ENCODE assay signal across 1 cellular context in genomic region chr12:31749024-31749704, GRCh38.
TF ChIP-seq lines count a peak whose summit lies in the region.

No MANE protein-coding gene starts in this region.

TF ChIP-seq in HEK293, 187 proteins besides CTCF, POLR2A, EP300 and RAD21 (continued from another document and continues in another):
- peak; percentile 93 for TF ChIP-seq ZBTB21 (tag by site-specific recombination; IDR thresholded peaks at IDR 0.05)
- peak; percentile 80 for TF ChIP-seq ZNF610 (tag by site-specific recombination; IDR thresholded peaks at IDR 0.05; ENCODE audit: borderline replicate concordance)
- TF ChIP-seq ZNF223 (tag by site-specific recombination; IDR thresholded peaks at IDR 0.05), result no peak
- peak; percentile 98 for TF ChIP-seq INSM2 (tag by site-specific recombination; IDR thresholded peaks at IDR 0.05)
- peak; percentile 85 for TF ChIP-seq ZNF561 (tag by site-specific recombination; IDR thresholded peaks at IDR 0.05; ENCODE audit: borderline replicate concordance)
- TF ChIP-seq ZSCAN30 (tag by site-specific recombination; IDR thresholded peaks at IDR 0.05), result peak; percentile 79
- TF ChIP-seq YY2 (tag by site-specific recombination; IDR thresholded peaks at IDR 0.05), result no peak
- peak; percentile 98 for TF ChIP-seq KLF8 (tag by site-specific recombination; IDR thresholded peaks at IDR 0.05)
- peak; percentile 57 for TF ChIP-seq GLIS2 (tag by site-specific recombination; IDR thresholded peaks at IDR 0.05)
- TF ChIP-seq ZNF843 (tag by site-specific recombination; IDR thresholded peaks at IDR 0.05), result peak; percentile 97
- 0 out of 2 replicates have a peak, but pooled peaks have one; percentile 6 for TF ChIP-seq RBAK (tag by site-specific recombination; IDR thresholded peaks at IDR 0.05)
- TF ChIP-seq MYNN (tag by site-specific recombination; IDR thresholded peaks at IDR 0.05; ENCODE audit: borderline replicate concordance), result no peak
- peak; percentile 98 for TF ChIP-seq ZBTB17 (tag by site-specific recombination; IDR thresholded peaks at IDR 0.05)
- TF ChIP-seq GLI4 (tag by site-specific recombination; IDR thresholded peaks at IDR 0.05), result no peak
- TF ChIP-seq ZNF274 (IDR thresholded peaks at IDR 0.05; ENCODE audit: low read length), result no peak
- no peak for TF ChIP-seq ZNF274 (tag by site-specific recombination; IDR thresholded peaks at IDR 0.05; ENCODE audit: borderline replicate concordance)
- TF ChIP-seq ZNF830 (tag by site-specific recombination; IDR thresholded peaks at IDR 0.05; ENCODE audit: low read depth), result no peak
- TF ChIP-seq ZNF214 (tag by site-specific recombination; IDR thresholded peaks at IDR 0.05; ENCODE audit: borderline replicate concordance), result no peak
- TF ChIP-seq, protein P1, sequence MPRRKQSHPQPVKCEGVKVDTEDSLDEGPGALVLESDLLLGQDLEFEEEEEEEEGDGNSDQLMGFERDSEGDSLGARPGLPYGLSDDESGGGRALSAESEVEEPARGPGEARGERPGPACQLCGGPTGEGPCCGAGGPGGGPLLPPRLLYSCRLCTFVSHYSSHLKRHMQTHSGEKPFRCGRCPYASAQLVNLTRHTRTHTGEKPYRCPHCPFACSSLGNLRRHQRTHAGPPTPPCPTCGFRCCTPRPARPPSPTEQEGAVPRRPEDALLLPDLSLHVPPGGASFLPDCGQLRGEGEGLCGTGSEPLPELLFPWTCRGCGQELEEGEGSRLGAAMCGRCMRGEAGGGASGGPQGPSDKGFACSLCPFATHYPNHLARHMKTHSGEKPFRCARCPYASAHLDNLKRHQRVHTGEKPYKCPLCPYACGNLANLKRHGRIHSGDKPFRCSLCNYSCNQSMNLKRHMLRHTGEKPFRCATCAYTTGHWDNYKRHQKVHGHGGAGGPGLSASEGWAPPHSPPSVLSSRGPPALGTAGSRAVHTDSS (tag by site-specific recombination; IDR thresholded peaks at IDR 0.05), result no peak
- TF ChIP-seq ZNF302 (tag by site-specific recombination; IDR thresholded peaks at IDR 0.05; ENCODE audit: low read depth), result no peak
- no peak for TF ChIP-seq ZNF426 (tag by site-specific recombination; IDR thresholded peaks at IDR 0.05)
- TF ChIP-seq ZNF626 (tag by site-specific recombination; IDR thresholded peaks at IDR 0.05), result peak; percentile 47; the same call in 1 of the 2 replicates
- no peak for TF ChIP-seq ZNF585B (tag by site-specific recombination; IDR thresholded peaks at IDR 0.05)
- no peak for TF ChIP-seq ZNF571 (tag by site-specific recombination; IDR thresholded peaks at IDR 0.05)
- TF ChIP-seq, protein P2, sequence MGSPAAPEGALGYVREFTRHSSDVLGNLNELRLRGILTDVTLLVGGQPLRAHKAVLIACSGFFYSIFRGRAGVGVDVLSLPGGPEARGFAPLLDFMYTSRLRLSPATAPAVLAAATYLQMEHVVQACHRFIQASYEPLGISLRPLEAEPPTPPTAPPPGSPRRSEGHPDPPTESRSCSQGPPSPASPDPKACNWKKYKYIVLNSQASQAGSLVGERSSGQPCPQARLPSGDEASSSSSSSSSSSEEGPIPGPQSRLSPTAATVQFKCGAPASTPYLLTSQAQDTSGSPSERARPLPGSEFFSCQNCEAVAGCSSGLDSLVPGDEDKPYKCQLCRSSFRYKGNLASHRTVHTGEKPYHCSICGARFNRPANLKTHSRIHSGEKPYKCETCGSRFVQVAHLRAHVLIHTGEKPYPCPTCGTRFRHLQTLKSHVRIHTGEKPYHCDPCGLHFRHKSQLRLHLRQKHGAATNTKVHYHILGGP (tag by site-specific recombination; IDR thresholded peaks at IDR 0.05), result 0 out of 2 replicates have a peak, but pooled peaks have one; percentile 13
- peak; percentile 100 for TF ChIP-seq BCL11A (tag by site-specific recombination; IDR thresholded peaks at IDR 0.05; ENCODE audit: low read depth)
- TF ChIP-seq ATF2 (tag by site-specific recombination; IDR thresholded peaks at IDR 0.05; ENCODE audit: low read depth), result peak; percentile 70
- TF ChIP-seq, protein P3, sequence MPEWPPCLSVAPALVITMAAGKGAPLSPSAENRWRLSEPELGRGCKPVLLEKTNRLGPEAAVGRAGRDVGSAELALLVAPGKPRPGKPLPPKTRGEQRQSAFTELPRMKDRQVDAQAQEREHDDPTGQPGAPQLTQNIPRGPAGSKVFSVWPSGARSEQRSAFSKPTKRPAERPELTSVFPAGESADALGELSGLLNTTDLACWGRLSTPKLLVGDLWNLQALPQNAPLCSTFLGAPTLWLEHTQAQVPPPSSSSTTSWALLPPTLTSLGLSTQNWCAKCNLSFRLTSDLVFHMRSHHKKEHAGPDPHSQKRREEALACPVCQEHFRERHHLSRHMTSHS (tag by site-specific recombination; IDR thresholded peaks at IDR 0.05), result peak; percentile 25; the same call in 1 of the 2 replicates
- peak; percentile 33; the same call in 1 of the 2 replicates for TF ChIP-seq ZNF146 (tag by site-specific recombination; IDR thresholded peaks at IDR 0.05)
- no peak for TF ChIP-seq ZNF473 (tag by site-specific recombination; IDR thresholded peaks at IDR 0.05)
- no peak for TF ChIP-seq ZNF530 (tag by site-specific recombination; IDR thresholded peaks at IDR 0.05; ENCODE audit: low read depth)
- no peak for TF ChIP-seq ZNF747 (tag by site-specific recombination; IDR thresholded peaks at IDR 0.05)
- TF ChIP-seq ZFP69B (tag by site-specific recombination; IDR thresholded peaks at IDR 0.05), result peak; percentile 86
- TF ChIP-seq YY1 (tag by site-specific recombination; IDR thresholded peaks at IDR 0.05), result no peak
- no peak; the same call in 1 of the 2 replicates for TF ChIP-seq KLF7 (tag by site-specific recombination; IDR thresholded peaks at IDR 0.05; ENCODE audit: borderline replicate concordance)
- TF ChIP-seq ZNF596 (tag by site-specific recombination; IDR thresholded peaks at IDR 0.05), result peak; percentile 27; the same call in 1 of the 2 replicates
- TF ChIP-seq ZNF362 (tag by site-specific recombination; IDR thresholded peaks at IDR 0.05), result peak; percentile 92
- TF ChIP-seq ZNF670 (tag by site-specific recombination; IDR thresholded peaks at IDR 0.05; ENCODE audit: low read depth), result no peak
- TF ChIP-seq, protein P4, sequence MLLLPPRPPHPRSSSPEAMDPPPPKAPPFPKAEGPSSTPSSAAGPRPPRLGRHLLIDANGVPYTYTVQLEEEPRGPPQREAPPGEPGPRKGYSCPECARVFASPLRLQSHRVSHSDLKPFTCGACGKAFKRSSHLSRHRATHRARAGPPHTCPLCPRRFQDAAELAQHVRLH (tag by site-specific recombination; IDR thresholded peaks at IDR 0.05), result 0 out of 2 replicates have a peak, but pooled peaks have one; percentile 59
- no peak; the same call in 1 of the 2 replicates for TF ChIP-seq ZNF548 (tag by site-specific recombination; IDR thresholded peaks at IDR 0.05)
- TF ChIP-seq, protein P5, sequence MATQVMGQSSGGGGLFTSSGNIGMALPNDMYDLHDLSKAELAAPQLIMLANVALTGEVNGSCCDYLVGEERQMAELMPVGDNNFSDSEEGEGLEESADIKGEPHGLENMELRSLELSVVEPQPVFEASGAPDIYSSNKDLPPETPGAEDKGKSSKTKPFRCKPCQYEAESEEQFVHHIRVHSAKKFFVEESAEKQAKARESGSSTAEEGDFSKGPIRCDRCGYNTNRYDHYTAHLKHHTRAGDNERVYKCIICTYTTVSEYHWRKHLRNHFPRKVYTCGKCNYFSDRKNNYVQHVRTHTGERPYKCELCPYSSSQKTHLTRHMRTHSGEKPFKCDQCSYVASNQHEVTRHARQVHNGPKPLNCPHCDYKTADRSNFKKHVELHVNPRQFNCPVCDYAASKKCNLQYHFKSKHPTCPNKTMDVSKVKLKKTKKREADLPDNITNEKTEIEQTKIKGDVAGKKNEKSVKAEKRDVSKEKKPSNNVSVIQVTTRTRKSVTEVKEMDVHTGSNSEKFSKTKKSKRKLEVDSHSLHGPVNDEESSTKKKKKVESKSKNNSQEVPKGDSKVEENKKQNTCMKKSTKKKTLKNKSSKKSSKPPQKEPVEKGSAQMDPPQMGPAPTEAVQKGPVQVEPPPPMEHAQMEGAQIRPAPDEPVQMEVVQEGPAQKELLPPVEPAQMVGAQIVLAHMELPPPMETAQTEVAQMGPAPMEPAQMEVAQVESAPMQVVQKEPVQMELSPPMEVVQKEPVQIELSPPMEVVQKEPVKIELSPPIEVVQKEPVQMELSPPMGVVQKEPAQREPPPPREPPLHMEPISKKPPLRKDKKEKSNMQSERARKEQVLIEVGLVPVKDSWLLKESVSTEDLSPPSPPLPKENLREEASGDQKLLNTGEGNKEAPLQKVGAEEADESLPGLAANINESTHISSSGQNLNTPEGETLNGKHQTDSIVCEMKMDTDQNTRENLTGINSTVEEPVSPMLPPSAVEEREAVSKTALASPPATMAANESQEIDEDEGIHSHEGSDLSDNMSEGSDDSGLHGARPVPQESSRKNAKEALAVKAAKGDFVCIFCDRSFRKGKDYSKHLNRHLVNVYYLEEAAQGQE (tag by site-specific recombination; IDR thresholded peaks at IDR 0.05), result peak; percentile 53; the same call in 1 of the 2 replicates
- peak; percentile 55 for TF ChIP-seq SP2 (tag by site-specific recombination; IDR thresholded peaks at IDR 0.05)
- peak; percentile 79 for TF ChIP-seq KLF1 (tag by site-specific recombination; IDR thresholded peaks at IDR 0.05)
- TF ChIP-seq ZNF624 (tag by site-specific recombination; IDR thresholded peaks at IDR 0.05), result no peak
- TF ChIP-seq ZNF529 (tag by site-specific recombination; IDR thresholded peaks at IDR 0.05; ENCODE audit: insufficient replicate concordance), result peak; percentile 33
- peak; percentile 81 for TF ChIP-seq ZBTB44 (tag by site-specific recombination; IDR thresholded peaks at IDR 0.05)
- peak; percentile 95 for TF ChIP-seq ZNF184 (tag by site-specific recombination; IDR thresholded peaks at IDR 0.05)
- TF ChIP-seq ZNF248 (tag by site-specific recombination; IDR thresholded peaks at IDR 0.05), result no peak
- no peak for TF ChIP-seq ZNF704 (tag by site-specific recombination; IDR thresholded peaks at IDR 0.05)
- TF ChIP-seq ZNF174 (tag by site-specific recombination; IDR thresholded peaks at IDR 0.05), result no peak
- peak; percentile 46; the same call in 1 of the 2 replicates for TF ChIP-seq ZNF449 (tag by site-specific recombination; IDR thresholded peaks at IDR 0.05)
- peak; percentile 94 for TF ChIP-seq ZNF558 (tag by site-specific recombination; IDR thresholded peaks at IDR 0.05)
- TF ChIP-seq ZEB2 (tag by site-specific recombination; IDR thresholded peaks at IDR 0.05), result peak; percentile 98
- peak; percentile 91 for TF ChIP-seq ZNF2 (tag by site-specific recombination; IDR thresholded peaks at IDR 0.05)
